22 cellular contexts compared by ENCODE assay signal in the genomic region with DNA sequence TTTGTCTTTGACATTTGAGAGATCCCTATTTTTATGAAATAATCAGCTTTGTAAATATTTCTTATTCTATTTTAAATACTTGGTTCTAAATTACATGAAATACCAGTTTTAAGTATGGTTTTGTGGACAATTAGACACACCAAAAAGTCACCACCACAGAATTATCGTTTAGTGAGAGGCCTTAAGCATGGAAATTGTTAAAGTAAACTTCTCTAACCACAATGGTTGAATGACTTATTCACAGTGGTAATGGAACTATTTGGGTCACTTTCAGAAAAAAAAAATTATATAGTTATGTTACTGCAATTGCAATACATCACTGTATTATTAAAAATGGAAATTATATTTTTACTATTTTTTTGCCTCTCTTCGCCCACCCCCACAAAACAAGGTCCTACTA.
"Had no signal": no experiment of that assay in that cellular context is flagged by ENCODE, and none has a peak within 500 bp of the region (broad histone marks: within the 10 kb centered on the region; RNA-seq: fewer than 3 reads in every experiment).

No MANE protein-coding gene starts in this region.

- H3K4me1 ChIP-seq: gastrocnemius medialis, heart left ventricle, lower lobe of right lung, pancreas, sigmoid colon, testis, upper lobe of right lung had no signal

- H3K36me3 Mint-ChIP-seq: activated naive CD8-positive, alpha-beta T cell treated with anti-CD3 and anti-CD28 coated beads, Interleukin-2, amount 10 ng/mL, durations not matched to agents 7 days and 5 days; mesothelial cell of epicardium had no signal

- H3K4me3 ChIP-seq: gastrocnemius medialis, heart left ventricle, lower lobe of right lung, pancreas, sigmoid colon, testis, upper lobe of right lung had no signal

- DNase-seq: activated CD4-positive, alpha-beta T cell treated with anti-CD3 and anti-CD28 coated beads, Interleukin-2, amount 50 U/mL, for 4 hours; activated CD4-positive, CD25-positive, alpha-beta regulatory T cell treated with anti-CD3 and anti-CD28 coated beads, Interleukin-2, amount 50 U/mL, for 72 hours; activated naive CD4-positive, alpha-beta T cell; activated naive CD8-positive, alpha-beta T cell treated with anti-CD3 and anti-CD28 coated beads, Interleukin-2, amount 10 ng/mL, durations not matched to agents 7 days and 5 days; activated T-cell treated with anti-CD3 and anti-CD28 coated beads for 4 hours; aorta; caudate nucleus; cortex of kidney; effector CD8-positive, alpha-beta T cell; gastrocnemius medialis; heart left ventricle; left colon; lower lobe of right lung; pancreas; sigmoid colon; stimulated activated CD4-positive, alpha-beta T cell treated with anti-CD3 and anti-CD28 coated beads, Interleukin-1b, Interleukin-23, amount 100 ng/mL, for 48 hours; stimulated activated naive CD8-positive, alpha-beta T cell treated with anti-CD3 and anti-CD28 coated beads, Interleukin-15, amount 100 ng/mL, for 72 hours; T-helper 1 cell; T1000; testis; upper lobe of right lung had no signal

- H3K9me3 Mint-ChIP-seq: activated naive CD8-positive, alpha-beta T cell treated with anti-CD3 and anti-CD28 coated beads, Interleukin-2, amount 10 ng/mL, durations not matched to agents 7 days and 5 days had no signal

- H3K4me1 Mint-ChIP-seq: activated naive CD8-positive, alpha-beta T cell treated with anti-CD3 and anti-CD28 coated beads, Interleukin-2, amount 10 ng/mL, durations not matched to agents 7 days and 5 days; stimulated activated naive CD8-positive, alpha-beta T cell treated with anti-CD3 and anti-CD28 coated beads, Interleukin-15, amount 100 ng/mL, for 72 hours had no signal

- H3K4me3 Mint-ChIP-seq: activated naive CD8-positive, alpha-beta T cell treated with anti-CD3 and anti-CD28 coated beads, Interleukin-2, amount 10 ng/mL, durations not matched to agents 7 days and 5 days; mesothelial cell of epicardium; stimulated activated naive CD8-positive, alpha-beta T cell treated with anti-CD3 and anti-CD28 coated beads, Interleukin-15, amount 100 ng/mL, for 72 hours had no signal

- H3K9me3 ChIP-seq: gastrocnemius medialis, lower lobe of right lung, pancreas, sigmoid colon, testis, upper lobe of right lung had no signal

- H3K27me3 ChIP-seq: gastrocnemius medialis, heart left ventricle, pancreas, sigmoid colon, testis, upper lobe of right lung had no signal

- H3K36me3 ChIP-seq: gastrocnemius medialis, heart left ventricle, lower lobe of right lung, pancreas, sigmoid colon, upper lobe of right lung had no signal

- ATAC-seq: gastrocnemius medialis; heart left ventricle; left colon; lower lobe of right lung; pancreas; stimulated activated naive CD8-positive, alpha-beta T cell treated with anti-CD3 and anti-CD28 coated beads, Interleukin-15, amount 100 ng/mL, for 72 hours; upper lobe of right lung had no signal

- H3K27ac ChIP-seq: gastrocnemius medialis, heart left ventricle, lower lobe of right lung, pancreas, sigmoid colon, testis, upper lobe of right lung had no signal

- H3K27me3 Mint-ChIP-seq: activated naive CD8-positive, alpha-beta T cell treated with anti-CD3 and anti-CD28 coated beads, Interleukin-2, amount 10 ng/mL, durations not matched to agents 7 days and 5 days; stimulated activated naive CD8-positive, alpha-beta T cell treated with anti-CD3 and anti-CD28 coated beads, Interleukin-15, amount 100 ng/mL, for 72 hours had no signal

- H3K27ac Mint-ChIP-seq: activated naive CD8-positive, alpha-beta T cell treated with anti-CD3 and anti-CD28 coated beads, Interleukin-2, amount 10 ng/mL, durations not matched to agents 7 days and 5 days; mesothelial cell of epicardium; stimulated activated naive CD8-positive, alpha-beta T cell treated with anti-CD3 and anti-CD28 coated beads, Interleukin-15, amount 100 ng/mL, for 72 hours had no signal
